Comparison of ENCODE assay signal across 8 cellular contexts in genomic region chr9:21974230-21974541, GRCh38. TPM values are rescaled to one million over a fixed set of nuclear protein-coding genes. Genes with fewer than 3 reads are reported as not detected.
DNase-seq lines count a peak whose midpoint lies in the region; ATAC-seq and TF ChIP-seq lines count a peak whose summit lies in the region.

No MANE protein-coding gene starts in this region.

- no peak for DNase-seq in HFF-Myc (ENCODE audit: extremely low read depth, low read depth)
- DNase-seq in naive B cell, result no peak
- DNase-seq in activated CD8-positive, alpha-beta memory T cell treated with anti-CD3 and anti-CD28 coated beads, Interleukin-2, amount 50 U/mL, for 4 hours, result no peak

- peak overlapping the region; percentile 42; the same call in 1 of the 2 replicates for H3K27ac ChIP-seq in C4-2B

- peak overlapping the region; percentile 57 for H3K4me3 ChIP-seq in HFF-Myc (replicated peaks; ENCODE audit: low read depth, low read length)

- H3K4me3 Mint-ChIP-seq in brain (peak overlapping the region; percentile 76 to 83 (median 81)), naive B cell (peak overlapping the region; percentile 75 to 94 (median 89))

- H3K36me3 Mint-ChIP-seq in brain (no peaks in the 10 kb centered on the region), naive B cell (peaks cover 4 to 37% of the 10 kb centered on the region in 2 donors)

- H3K4me1 Mint-ChIP-seq in brain, result peaks cover 22% of the 10 kb centered on the region
- peaks cover 20 to 34% (median 34%) of the 10 kb centered on the region in 3 donors for H3K4me1 Mint-ChIP-seq in naive B cell

- H3K27me3 Mint-ChIP-seq in brain, result peaks cover 100% of the 10 kb centered on the region
- peaks cover 78 to 84% (median 82%) of the 10 kb centered on the region in 3 donors for H3K27me3 Mint-ChIP-seq in naive B cell

- peaks cover 0 to 15% (median 7%) of the 10 kb centered on the region in 5 experiments for H3K9me3 Mint-ChIP-seq in brain
- H3K9me3 Mint-ChIP-seq in naive B cell, result peaks cover 0 to 42% (median 24%) of the 10 kb centered on the region in 7 donors

- H3K27ac Mint-ChIP-seq in brain (peak overlapping the region in 1 of 5 experiments; percentile 37), naive B cell (peak overlapping the region in 5 of 6 donors; percentile 63 to 84 (median 72))

- TF ChIP-seq CTCF in C4-2B (conservative IDR thresholded peaks at IDR 0.05), result no peak
- TF ChIP-seq CTCF in HFF-Myc (IDR thresholded peaks at IDR 0.05; ENCODE audit: low read depth, low read length, missing control alignments), result no peak
- TF ChIP-seq CTCF in brain (conservative IDR thresholded peaks at IDR 0.05), result no peak

- ATAC-seq in naive B cell (ENCODE audit: low read depth in 2 of 2) (no peak), HG03025 (IDR thresholded peaks at IDR 0.05; ENCODE audit: low FRiP score, unreplicated experiment) (no peak), GM19395 (IDR thresholded peaks at IDR 0.05; ENCODE audit: unreplicated experiment) (no peak), HG02798 (IDR thresholded peaks at IDR 0.05; ENCODE audit: poor library complexity, unreplicated experiment) (no peak)

RNA-seq across cellular contexts. Expression of gene CDKN2A, which starts 20.0 kb away (rescaled TPM):
- polyA plus RNA-seq in brain (ENCODE audit: insufficient read depth, low read depth, low replicate concordance) (173 TPM), naive B cell (ENCODE audit: low read depth in 6 of 6) (1 to 10 TPM; 1.3 to 5.6 (median 4.6) TPM)

RNA-seq across cellular contexts. Expression of gene CDKN2B-AS1, which starts 20.4 kb away (rescaled TPM):
- polyA plus RNA-seq in brain (ENCODE audit: insufficient read depth, low read depth, low replicate concordance) (6.9 TPM), naive B cell (ENCODE audit: low read depth in 6 of 6) (1 to 10 TPM in 1 of 6 donors, under 1 TPM in 3, not detected in 2; 0.48 to 1.2 (median 0.76) TPM)

RNA-seq across cellular contexts. Expression of gene CDKN2B, which starts 34.9 kb away (rescaled TPM):
- polyA plus RNA-seq in brain (ENCODE audit: insufficient read depth, low read depth, low replicate concordance), result 8.9 TPM
- under 1 TPM in 5 of 6 donors, not detected in 1; 0.25 to 0.90 (median 0.43) TPM for polyA plus RNA-seq in naive B cell (ENCODE audit: low read depth in 6 of 6)

Comparison
In these comparisons a context has a peak if more than half of its experiments do, and no peak if none do; other contexts are left out.
1. RNA of gene CDKN2A, which starts 20.0 kb away (polyA plus RNA-seq): 173 TPM in brain (single experiment); 1.3 to 5.6 TPM in naive B cell; every median in the first group is over 10 times any median in the second.